Comparison of ENCODE assay signal across 9 cellular contexts in genomic region chr3:28317438-28318022, GRCh38. TPM values are rescaled to one million over a fixed set of nuclear protein-coding genes. Genes with fewer than 3 reads are reported as not detected.
DNase-seq lines count a peak whose midpoint lies in the region; ATAC-seq and TF ChIP-seq lines count a peak whose summit lies in the region.
"Had no signal": no experiment of that assay in that cellular context is flagged by ENCODE, and none has a peak within 500 bp of the region (broad histone marks: within the 10 kb centered on the region; RNA-seq: fewer than 3 reads in every experiment).

No MANE protein-coding gene starts in this region.

- no peak overlapping the region for H3K4me3 Mint-ChIP-seq in Calu3 (ENCODE audit: low read depth, unreplicated experiment)
- H3K4me3 Mint-ChIP-seq in activated naive CD8-positive, alpha-beta T cell treated with anti-CD3 and anti-CD28 coated beads for 36 hours, result no peak overlapping the region
- H3K4me3 Mint-ChIP-seq: activated naive CD8-positive, alpha-beta T cell had no signal

- DNase-seq in Calu3 (peak; percentile 40), NCI-H2227 treated with DMSO at 0.1 percent for 48 hours (lab: John Stamatoyannopoulos, UW) (peak; percentile 18), iPS DF 6.9 (ENCODE audit: low read depth, low spot score) (peak; percentile 33), testis (peak; percentile 20)
- peak; percentile 5 for DNase-seq in activated naive CD8-positive, alpha-beta T cell treated with anti-CD3 and anti-CD28 coated beads for 36 hours
- DNase-seq in NK-92 treated with Interleukin-12 subunit alpha and Interleukin-12 subunit beta, amount 100 ng/mL, for 24 hours (lab: John Stamatoyannopoulos, UW), result no peak

- H3K36me3 ChIP-seq in iPS DF 6.9 (ENCODE audit: control insufficient read depth, insufficient read depth, low read length) (no peaks in the 10 kb centered on the region), testis (ENCODE audit: low read depth, missing control alignments) (no peaks in the 10 kb centered on the region)

- H3K27ac ChIP-seq in iPS DF 6.9 (ENCODE audit: low read length) (no peak overlapping the region), testis (no peak overlapping the region)

- no peaks in the 10 kb centered on the region for H3K36me3 Mint-ChIP-seq in Calu3 (ENCODE audit: insufficient read depth, unreplicated experiment)
- H3K36me3 Mint-ChIP-seq in activated naive CD8-positive, alpha-beta T cell treated with anti-CD3 and anti-CD28 coated beads for 36 hours, result peaks cover 12% of the 10 kb centered on the region
- H3K36me3 Mint-ChIP-seq: activated naive CD8-positive, alpha-beta T cell had no signal

- TF ChIP-seq CTCF in Calu3 (IDR thresholded peaks at IDR 0.05; ENCODE audit: unreplicated experiment) (no peak), testis (IDR thresholded peaks at IDR 0.05) (peak in 2 of 3 experiments; percentile 10 to 38)

- CTCF ChIA-PET in Calu3 (lab: Charles Lee), result interaction anchor here (0.8 to 1.0 kb wide), 3 partner anchors 11 to 240 kb away, joined by 3 to 5 read pairs (median 4); partner anchors contain the start of genes AZI2 and ZCWPW2

- H3K4me3 ChIP-seq in iPS DF 6.9 (ENCODE audit: low read length) (no peak overlapping the region), testis (no peak overlapping the region)

- no CpG with 5 or more reads among the region's 2 CpGs for WGBS in iPS DF 6.9 (ENCODE audit: insufficient coverage, insufficient read length)
- 59 to 67% methylated on average over 2 of the region's 2 CpGs for whole genome bisulfite sequencing in testis, 2 donors

- H3K27me3 ChIP-seq in iPS DF 6.9 (ENCODE audit: control insufficient read depth, insufficient read depth, low read length) (no peaks in the 10 kb centered on the region), testis (no peaks in the 10 kb centered on the region)

- H3K9me3 ChIP-seq in iPS DF 6.9 (ENCODE audit: control insufficient read depth, insufficient read depth, low read length) (no peaks in the 10 kb centered on the region), testis (no peaks in the 10 kb centered on the region)

- no peaks in the 10 kb centered on the region for H3K27me3 Mint-ChIP-seq in Calu3 (ENCODE audit: unreplicated experiment)
- no peaks in the 10 kb centered on the region for H3K27me3 Mint-ChIP-seq in activated naive CD8-positive, alpha-beta T cell treated with anti-CD3 and anti-CD28 coated beads for 36 hours
- H3K27me3 Mint-ChIP-seq: activated naive CD8-positive, alpha-beta T cell had no signal

- no peaks in the 10 kb centered on the region for H3K4me1 Mint-ChIP-seq in Calu3 (ENCODE audit: low read depth, unreplicated experiment)
- H3K4me1 Mint-ChIP-seq in activated naive CD8-positive, alpha-beta T cell treated with anti-CD3 and anti-CD28 coated beads for 36 hours, result peaks cover 11% of the 10 kb centered on the region

- ATAC-seq in GM18867 (IDR thresholded peaks at IDR 0.05; ENCODE audit: unreplicated experiment) (peak; percentile 96), HG02981 (IDR thresholded peaks at IDR 0.05; ENCODE audit: unreplicated experiment) (peak; percentile 95)

- H3K27ac Mint-ChIP-seq in Calu3 (ENCODE audit: unreplicated experiment), result no peak overlapping the region
- no peak overlapping the region for H3K27ac Mint-ChIP-seq in activated naive CD8-positive, alpha-beta T cell treated with anti-CD3 and anti-CD28 coated beads for 36 hours
- H3K27ac Mint-ChIP-seq: activated naive CD8-positive, alpha-beta T cell had no signal

- intact Hi-C loops in Calu3 (cut with micrococcal nuclease; ENCODE audit: unreplicated experiment) (no loop called here), testis (cut with DNase I; ENCODE audit: low total_unique reads) (no loop called here)

- H3K4me1 ChIP-seq in iPS DF 6.9 (ENCODE audit: control insufficient read depth, insufficient read depth, low read length) (no peaks in the 10 kb centered on the region), testis (no peaks in the 10 kb centered on the region)

- no TSS peak for BruUV-seq in Calu3 (replicated peaks; lab: Mats Ljungman, UMichigan)

- no peaks in the 10 kb centered on the region for H3K9me3 Mint-ChIP-seq in Calu3 (ENCODE audit: low read depth, unreplicated experiment)
- no peaks in the 10 kb centered on the region for H3K9me3 Mint-ChIP-seq in activated naive CD8-positive, alpha-beta T cell treated with anti-CD3 and anti-CD28 coated beads for 36 hours

- TF ChIP-seq POLR2A in testis (IDR thresholded peaks at IDR 0.05), result no peak

RNA-seq across cellular contexts. Expression of gene ZCWPW2, which starts 31.0 kb away (rescaled TPM):
- 0.42 TPM in 1 of 2 replicates, not detected in the other for total RNA-seq in Calu3 (2022)
- total RNA-seq in activated naive CD8-positive, alpha-beta T cell treated with anti-CD3 and anti-CD28 coated beads for 36 hours, result under 1 TPM; 0.19 to 0.32 TPM
- total RNA-seq in testis, result 1 to 10 TPM; 2.5 to 5.2 TPM
- 9.5 TPM for polyA plus RNA-seq in testis (ENCODE audit: insufficient read depth, low read depth, low replicate concordance)

RNA-seq across cellular contexts. Expression of gene AZI2, which starts 31.1 kb away (rescaled TPM):
- 37.5 and 47.3 TPM in 2 replicates for total RNA-seq in Calu3 (2022)
- 10 to 100 TPM; 38.3 to 42.0 TPM for total RNA-seq in activated naive CD8-positive, alpha-beta T cell treated with anti-CD3 and anti-CD28 coated beads for 36 hours
- total RNA-seq in testis, result 10 to 100 TPM; 46.6 to 53.8 TPM
- 56.9 TPM for polyA plus RNA-seq in testis (ENCODE audit: insufficient read depth, low read depth, low replicate concordance)
